ENCODE assay signal across 1 cellular context in genomic region chr1:156456625-156457465, GRCh38.
TF ChIP-seq lines count a peak whose summit lies in the region.

No MANE protein-coding gene starts in this region.

TF ChIP-seq in HEK293, 187 proteins besides CTCF, POLR2A, EP300 and RAD21 (continued from another document):
- TF ChIP-seq TSHZ1 (tag by site-specific recombination; IDR thresholded peaks at IDR 0.05; ENCODE audit: borderline replicate concordance) (peak; percentile 10; the same call in 1 of the 2 replicates), ZNF558 (tag by site-specific recombination; IDR thresholded peaks at IDR 0.05) (no peak; the same call in 1 of the 2 replicates), ZNF391 (tag by site-specific recombination; IDR thresholded peaks at IDR 0.05; ENCODE audit: borderline replicate concordance, low read depth) (0 out of 2 replicates have a peak, but pooled peaks have one; percentile 76), ZFP69B (tag by site-specific recombination; IDR thresholded peaks at IDR 0.05) (peak; percentile 83), ZNF624 (tag by site-specific recombination; IDR thresholded peaks at IDR 0.05) (peak; percentile 26; the same call in 1 of the 2 replicates), ZNF350 (tag by site-specific recombination; IDR thresholded peaks at IDR 0.05) (no peak), ZNF626 (tag by site-specific recombination; IDR thresholded peaks at IDR 0.05) (no peak), GLIS1 (tag by site-specific recombination; IDR thresholded peaks at IDR 0.05) (no peak), SP7 (tag by site-specific recombination; IDR thresholded peaks at IDR 0.05) (peak; percentile 88), ZXDB (tag by site-specific recombination; IDR thresholded peaks at IDR 0.05) (peak; percentile 96), ZNF777 (tag by site-specific recombination; IDR thresholded peaks at IDR 0.05; ENCODE audit: borderline replicate concordance) (peak; percentile 64; the same call in 1 of the 2 replicates), ZNF677 (tag by site-specific recombination; IDR thresholded peaks at IDR 0.05) (0 out of 2 replicates have a peak, but pooled peaks have one; percentile 20), KLF9 (tag by site-specific recombination; IDR thresholded peaks at IDR 0.05; ENCODE audit: low read depth) (peak; percentile 93), ZNF830 (tag by site-specific recombination; IDR thresholded peaks at IDR 0.05; ENCODE audit: low read depth) (no peak), ZNF521 (tag by site-specific recombination; IDR thresholded peaks at IDR 0.05) (no peak), ZNF768 (tag by site-specific recombination; IDR thresholded peaks at IDR 0.05) (no peak), ZNF747 (tag by site-specific recombination; IDR thresholded peaks at IDR 0.05) (no peak), ZNF776 (tag by site-specific recombination; IDR thresholded peaks at IDR 0.05; ENCODE audit: borderline replicate concordance) (no peak), WT1 (tag by site-specific recombination; IDR thresholded peaks at IDR 0.05) (no peak; the same call in 1 of the 2 replicates), ZNF184 (tag by site-specific recombination; IDR thresholded peaks at IDR 0.05) (no peak; the same call in 1 of the 2 replicates), TRIM28 (IDR thresholded peaks at IDR 0.05; ENCODE audit: borderline replicate concordance, low read length) (peak; percentile 77; the same call in 1 of the 2 replicates), SCRT1 (tag by site-specific recombination; IDR thresholded peaks at IDR 0.05; ENCODE audit: borderline replicate concordance) (no peak), OVOL3 (tag by site-specific recombination; IDR thresholded peaks at IDR 0.05) (0 out of 2 replicates have a peak, but pooled peaks have one; percentile 11), ZNF473 (tag by site-specific recombination; IDR thresholded peaks at IDR 0.05) (no peak), ZNF266 (tag by site-specific recombination; IDR thresholded peaks at IDR 0.05; ENCODE audit: low read depth) (no peak), ZNF175 (tag by site-specific recombination; IDR thresholded peaks at IDR 0.05) (no peak), ZSCAN18 (tag by site-specific recombination; IDR thresholded peaks at IDR 0.05) (no peak), ZNF169 (tag by site-specific recombination; IDR thresholded peaks at IDR 0.05) (no peak; the same call in 1 of the 2 replicates), ZNF121 (tag by site-specific recombination; IDR thresholded peaks at IDR 0.05) (peak; percentile 60)
- TF ChIP-seq, protein P1, sequence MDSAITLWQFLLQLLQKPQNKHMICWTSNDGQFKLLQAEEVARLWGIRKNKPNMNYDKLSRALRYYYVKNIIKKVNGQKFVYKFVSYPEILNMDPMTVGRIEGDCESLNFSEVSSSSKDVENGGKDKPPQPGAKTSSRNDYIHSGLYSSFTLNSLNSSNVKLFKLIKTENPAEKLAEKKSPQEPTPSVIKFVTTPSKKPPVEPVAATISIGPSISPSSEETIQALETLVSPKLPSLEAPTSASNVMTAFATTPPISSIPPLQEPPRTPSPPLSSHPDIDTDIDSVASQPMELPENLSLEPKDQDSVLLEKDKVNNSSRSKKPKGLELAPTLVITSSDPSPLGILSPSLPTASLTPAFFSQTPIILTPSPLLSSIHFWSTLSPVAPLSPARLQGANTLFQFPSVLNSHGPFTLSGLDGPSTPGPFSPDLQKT (IDR thresholded peaks at IDR 0.05; ENCODE audit: borderline replicate concordance, low read depth, low read length): no peak
- TF ChIP-seq, protein P2, sequence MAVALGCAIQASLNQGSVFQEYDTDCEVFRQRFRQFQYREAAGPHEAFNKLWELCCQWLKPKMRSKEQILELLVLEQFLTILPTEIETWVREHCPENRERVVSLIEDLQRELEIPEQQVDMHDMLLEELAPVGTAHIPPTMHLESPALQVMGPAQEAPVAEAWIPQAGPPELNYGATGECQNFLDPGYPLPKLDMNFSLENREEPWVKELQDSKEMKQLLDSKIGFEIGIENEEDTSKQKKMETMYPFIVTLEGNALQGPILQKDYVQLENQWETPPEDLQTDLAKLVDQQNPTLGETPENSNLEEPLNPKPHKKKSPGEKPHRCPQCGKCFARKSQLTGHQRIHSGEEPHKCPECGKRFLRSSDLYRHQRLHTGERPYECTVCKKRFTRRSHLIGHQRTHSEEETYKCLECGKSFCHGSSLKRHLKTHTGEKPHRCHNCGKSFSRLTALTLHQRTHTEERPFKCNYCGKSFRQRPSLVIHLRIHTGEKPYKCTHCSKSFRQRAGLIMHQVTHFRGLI (tag by site-specific recombination; IDR thresholded peaks at IDR 0.05): peak; percentile 69
- TF ChIP-seq, protein P3, sequence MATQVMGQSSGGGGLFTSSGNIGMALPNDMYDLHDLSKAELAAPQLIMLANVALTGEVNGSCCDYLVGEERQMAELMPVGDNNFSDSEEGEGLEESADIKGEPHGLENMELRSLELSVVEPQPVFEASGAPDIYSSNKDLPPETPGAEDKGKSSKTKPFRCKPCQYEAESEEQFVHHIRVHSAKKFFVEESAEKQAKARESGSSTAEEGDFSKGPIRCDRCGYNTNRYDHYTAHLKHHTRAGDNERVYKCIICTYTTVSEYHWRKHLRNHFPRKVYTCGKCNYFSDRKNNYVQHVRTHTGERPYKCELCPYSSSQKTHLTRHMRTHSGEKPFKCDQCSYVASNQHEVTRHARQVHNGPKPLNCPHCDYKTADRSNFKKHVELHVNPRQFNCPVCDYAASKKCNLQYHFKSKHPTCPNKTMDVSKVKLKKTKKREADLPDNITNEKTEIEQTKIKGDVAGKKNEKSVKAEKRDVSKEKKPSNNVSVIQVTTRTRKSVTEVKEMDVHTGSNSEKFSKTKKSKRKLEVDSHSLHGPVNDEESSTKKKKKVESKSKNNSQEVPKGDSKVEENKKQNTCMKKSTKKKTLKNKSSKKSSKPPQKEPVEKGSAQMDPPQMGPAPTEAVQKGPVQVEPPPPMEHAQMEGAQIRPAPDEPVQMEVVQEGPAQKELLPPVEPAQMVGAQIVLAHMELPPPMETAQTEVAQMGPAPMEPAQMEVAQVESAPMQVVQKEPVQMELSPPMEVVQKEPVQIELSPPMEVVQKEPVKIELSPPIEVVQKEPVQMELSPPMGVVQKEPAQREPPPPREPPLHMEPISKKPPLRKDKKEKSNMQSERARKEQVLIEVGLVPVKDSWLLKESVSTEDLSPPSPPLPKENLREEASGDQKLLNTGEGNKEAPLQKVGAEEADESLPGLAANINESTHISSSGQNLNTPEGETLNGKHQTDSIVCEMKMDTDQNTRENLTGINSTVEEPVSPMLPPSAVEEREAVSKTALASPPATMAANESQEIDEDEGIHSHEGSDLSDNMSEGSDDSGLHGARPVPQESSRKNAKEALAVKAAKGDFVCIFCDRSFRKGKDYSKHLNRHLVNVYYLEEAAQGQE (tag by site-specific recombination; IDR thresholded peaks at IDR 0.05): no peak
- TF ChIP-seq, protein P4, sequence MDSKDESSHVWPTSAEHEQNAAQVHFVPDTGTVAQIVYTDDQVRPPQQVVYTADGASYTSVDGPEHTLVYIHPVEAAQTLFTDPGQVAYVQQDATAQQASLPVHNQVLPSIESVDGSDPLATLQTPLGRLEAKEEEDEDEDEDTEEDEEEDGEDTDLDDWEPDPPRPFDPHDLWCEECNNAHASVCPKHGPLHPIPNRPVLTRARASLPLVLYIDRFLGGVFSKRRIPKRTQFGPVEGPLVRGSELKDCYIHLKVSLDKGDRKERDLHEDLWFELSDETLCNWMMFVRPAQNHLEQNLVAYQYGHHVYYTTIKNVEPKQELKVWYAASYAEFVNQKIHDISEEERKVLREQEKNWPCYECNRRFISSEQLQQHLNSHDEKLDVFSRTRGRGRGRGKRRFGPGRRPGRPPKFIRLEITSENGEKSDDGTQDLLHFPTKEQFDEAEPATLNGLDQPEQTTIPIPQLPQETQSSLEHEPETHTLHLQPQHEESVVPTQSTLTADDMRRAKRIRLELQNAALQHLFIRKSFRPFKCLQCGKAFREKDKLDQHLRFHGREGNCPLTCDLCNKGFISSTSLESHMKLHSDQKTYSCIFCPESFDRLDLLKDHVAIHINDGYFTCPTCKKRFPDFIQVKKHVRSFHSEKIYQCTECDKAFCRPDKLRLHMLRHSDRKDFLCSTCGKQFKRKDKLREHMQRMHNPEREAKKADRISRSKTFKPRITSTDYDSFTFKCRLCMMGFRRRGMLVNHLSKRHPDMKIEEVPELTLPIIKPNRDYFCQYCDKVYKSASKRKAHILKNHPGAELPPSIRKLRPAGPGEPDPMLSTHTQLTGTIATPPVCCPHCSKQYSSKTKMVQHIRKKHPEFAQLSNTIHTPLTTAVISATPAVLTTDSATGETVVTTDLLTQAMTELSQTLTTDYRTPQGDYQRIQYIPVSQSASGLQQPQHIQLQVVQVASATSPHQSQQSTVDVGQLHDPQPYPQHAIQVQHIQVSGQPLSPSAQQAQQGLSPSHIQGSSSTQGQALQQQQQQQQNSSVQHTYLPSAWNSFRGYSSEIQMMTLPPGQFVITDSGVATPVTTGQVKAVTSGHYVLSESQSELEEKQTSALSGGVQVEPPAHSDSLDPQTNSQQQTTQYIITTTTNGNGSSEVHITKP (tag by site-specific recombination; IDR thresholded peaks at IDR 0.05): peak; percentile 94
- TF ChIP-seq, protein P5, sequence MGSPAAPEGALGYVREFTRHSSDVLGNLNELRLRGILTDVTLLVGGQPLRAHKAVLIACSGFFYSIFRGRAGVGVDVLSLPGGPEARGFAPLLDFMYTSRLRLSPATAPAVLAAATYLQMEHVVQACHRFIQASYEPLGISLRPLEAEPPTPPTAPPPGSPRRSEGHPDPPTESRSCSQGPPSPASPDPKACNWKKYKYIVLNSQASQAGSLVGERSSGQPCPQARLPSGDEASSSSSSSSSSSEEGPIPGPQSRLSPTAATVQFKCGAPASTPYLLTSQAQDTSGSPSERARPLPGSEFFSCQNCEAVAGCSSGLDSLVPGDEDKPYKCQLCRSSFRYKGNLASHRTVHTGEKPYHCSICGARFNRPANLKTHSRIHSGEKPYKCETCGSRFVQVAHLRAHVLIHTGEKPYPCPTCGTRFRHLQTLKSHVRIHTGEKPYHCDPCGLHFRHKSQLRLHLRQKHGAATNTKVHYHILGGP (tag by site-specific recombination; IDR thresholded peaks at IDR 0.05): no peak
- TF ChIP-seq, protein P6, sequence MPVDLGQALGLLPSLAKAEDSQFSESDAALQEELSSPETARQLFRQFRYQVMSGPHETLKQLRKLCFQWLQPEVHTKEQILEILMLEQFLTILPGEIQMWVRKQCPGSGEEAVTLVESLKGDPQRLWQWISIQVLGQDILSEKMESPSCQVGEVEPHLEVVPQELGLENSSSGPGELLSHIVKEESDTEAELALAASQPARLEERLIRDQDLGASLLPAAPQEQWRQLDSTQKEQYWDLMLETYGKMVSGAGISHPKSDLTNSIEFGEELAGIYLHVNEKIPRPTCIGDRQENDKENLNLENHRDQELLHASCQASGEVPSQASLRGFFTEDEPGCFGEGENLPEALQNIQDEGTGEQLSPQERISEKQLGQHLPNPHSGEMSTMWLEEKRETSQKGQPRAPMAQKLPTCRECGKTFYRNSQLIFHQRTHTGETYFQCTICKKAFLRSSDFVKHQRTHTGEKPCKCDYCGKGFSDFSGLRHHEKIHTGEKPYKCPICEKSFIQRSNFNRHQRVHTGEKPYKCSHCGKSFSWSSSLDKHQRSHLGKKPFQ (tag by site-specific recombination; IDR thresholded peaks at IDR 0.05): no peak
TF ChIP-seq in HEK293: peak in this region for 83.
